Comparison of ENCODE assay signal across 28 cellular contexts in genomic region chr13:89763011-89763410, GRCh38.
DNase-seq lines count a peak whose midpoint lies in the region; ATAC-seq, FAIRE-seq and TF ChIP-seq lines count a peak whose summit lies in the region.
"Had no signal": no experiment of that assay in that cellular context is flagged by ENCODE, and none has a peak within 500 bp of the region (broad histone marks: within the 10 kb centered on the region; RNA-seq: fewer than 3 reads in every experiment).

No MANE protein-coding gene starts in this region.

- H3K4me1 Mint-ChIP-seq in astrocyte (ENCODE audit: low read depth, unreplicated experiment): no peaks in the 10 kb centered on the region
- H3K4me1 Mint-ChIP-seq: CD4-positive, alpha-beta memory T cell had no signal

- H2AFZ ChIP-seq in PC-3 (ENCODE audit: low read length) (no peak overlapping the region), astrocyte (ENCODE audit: low read depth, low read length) (no peak overlapping the region)
- H2AFZ ChIP-seq: PC-9 had no signal

- H3K27me3 ChIP-seq in PC-3 (ENCODE audit: low read length) (no peaks in the 10 kb centered on the region), astrocyte (ENCODE audit: insufficient read depth, low read length) (no peaks in the 10 kb centered on the region)

- H4K20me1 ChIP-seq in PC-3 (ENCODE audit: low read length) (no peaks in the 10 kb centered on the region), astrocyte (ENCODE audit: insufficient read depth, low read length) (no peaks in the 10 kb centered on the region)

- no peaks in the 10 kb centered on the region for H3K27me3 Mint-ChIP-seq in astrocyte (ENCODE audit: low read depth, unreplicated experiment)
- H3K27me3 Mint-ChIP-seq: CD4-positive, alpha-beta memory T cell had no signal

- DNase-seq in PC-3 (peak; percentile 35), astrocyte (ENCODE audit: low read depth) (peak; percentile 40), epithelial cell of esophagus (ENCODE audit: low read depth) (peak; percentile 62), kidney tubule cell (ENCODE audit: low spot score) (peak; percentile 4), NCI-H1694 treated with DMSO at 0.1 percent for 48 hours (lab: John Stamatoyannopoulos, UW) (no peak), NCI-H748 (lab: John Stamatoyannopoulos, UW; ENCODE audit: unreplicated experiment) (no peak), NCI-H128 (lab: John Stamatoyannopoulos, UW; ENCODE audit: unreplicated experiment) (no peak)
- no peak for DNase-seq in effector CD4-positive, alpha-beta T cell
- DNase-seq: C1 segment of cervical spinal cord; Caco-2; CD4-positive, alpha-beta memory T cell; DMS79; EL; GF-D8; NCI-H1092; NCI-H1436; NCI-H187 treated with DMSO at 0.1 percent for 48 hours; NCI-H2171 treated with DMSO at 0.1 percent for 48 hours; NCI-H524; NCI-H774; NK-92 treated with Interleukin-12 subunit alpha and Interleukin-12 subunit beta, amount 100 ng/mL, for 24 hours; PC-9; RPMI8226; SHP77 treated with DMSO at 0.1 percent for 48 hours had no signal

- no peaks in the 10 kb centered on the region for H3K9me3 Mint-ChIP-seq in astrocyte (ENCODE audit: unreplicated experiment)

- no peaks in the 10 kb centered on the region for H3K79me2 ChIP-seq in PC-3 (ENCODE audit: low read length)
- H3K79me2 ChIP-seq in astrocyte (ENCODE audit: insufficient read depth, low read length): no peaks in the 10 kb centered on the region

- no peak overlapping the region for H3K4me3 Mint-ChIP-seq in astrocyte (ENCODE audit: unreplicated experiment)
- H3K4me3 Mint-ChIP-seq: CD4-positive, alpha-beta memory T cell had no signal

- POLR2A ChIA-PET in PC-3 (lab: Charles Lee; ENCODE audit: unreplicated experiment): no interaction called here

- peaks cover 8% of the 10 kb centered on the region for H3K4me1 ChIP-seq in PC-3 (ENCODE audit: insufficient read depth, low read length)
- peaks cover 4% of the 10 kb centered on the region for H3K4me1 ChIP-seq in astrocyte (ENCODE audit: insufficient read depth, low read length)
- H3K4me1 ChIP-seq: Caco-2 had no signal

- no peak for FAIRE-seq in astrocyte (lab: Jason Lieb, UNC)
- FAIRE-seq: GM12891, H1 had no signal

- no peak overlapping the region for H3K4me3 ChIP-seq in PC-3 (ENCODE audit: low read length)
- no peak overlapping the region for H3K4me3 ChIP-seq in astrocyte (ENCODE audit: insufficient read depth, low read depth, low read length)
- no peak overlapping the region for H3K4me3 ChIP-seq in epithelial cell of esophagus (ENCODE audit: low read length)
- H3K4me3 ChIP-seq: PC-9, SK-N-MC had no signal

- no peak overlapping the region for H3K27ac ChIP-seq in PC-3 (ENCODE audit: low read length)
- no peak overlapping the region for H3K27ac ChIP-seq in astrocyte (ENCODE audit: low read depth, low read length)
- H3K27ac ChIP-seq: PC-9, SK-N-MC had no signal

- H3K9me2 ChIP-seq in PC-3 (replicated peaks; ENCODE audit: low read length): no peaks in the 10 kb centered on the region

- H3K9me3 ChIP-seq in PC-3 (ENCODE audit: low read length): no peaks in the 10 kb centered on the region
- H3K9me3 ChIP-seq in astrocyte (ENCODE audit: insufficient read depth, low read depth, low read length): no peaks in the 10 kb centered on the region
- H3K9me3 ChIP-seq: Caco-2 had no signal

- no peaks in the 10 kb centered on the region for H3F3A ChIP-seq in PC-3 (ENCODE audit: low read length, unreplicated experiment)

- H3K27ac Mint-ChIP-seq in astrocyte (ENCODE audit: unreplicated experiment): no peak overlapping the region
- H3K27ac Mint-ChIP-seq: CD4-positive, alpha-beta memory T cell had no signal

- H3K36me3 ChIP-seq in PC-3 (ENCODE audit: low read depth, low read length) (no peaks in the 10 kb centered on the region), astrocyte (ENCODE audit: insufficient read depth, low read length) (no peaks in the 10 kb centered on the region)

- TF ChIP-seq CTCF in PC-3 (conservative IDR thresholded peaks at IDR 0.05; ENCODE audit: low read depth, low read length): no peak
- TF ChIP-seq CTCF in astrocyte (IDR thresholded peaks at IDR 0.05; ENCODE audit: insufficient read depth, low read depth, low read length): no peak
- TF ChIP-seq CTCF in epithelial cell of esophagus (IDR thresholded peaks at IDR 0.05; ENCODE audit: insufficient read depth, low read depth, low read length, missing control alignments): no peak

- H3K9ac ChIP-seq in PC-3 (ENCODE audit: low read length) (no peak overlapping the region), astrocyte (ENCODE audit: low read length) (no peak overlapping the region)

- CTCF ChIA-PET in PC-3 (lab: Charles Lee): no interaction called here

- intact Hi-C loops in PC-3 (cut with micrococcal nuclease): no loop called here

- BruUV-seq in PC-3 (replicated peaks; lab: Mats Ljungman, UMichigan): no TSS peak

- peak overlapping the region; percentile 35 for H3K4me2 ChIP-seq in PC-3 (ENCODE audit: low read length)
- H3K4me2 ChIP-seq in astrocyte (ENCODE audit: low read length): no peak overlapping the region
- H3K4me2 ChIP-seq: PC-9 had no signal

- ATAC-seq in PC-3: no peak; the same call in 1 of the 2 replicates
- ATAC-seq: HCT116 had no signal

- H3K36me3 Mint-ChIP-seq in astrocyte (ENCODE audit: low read depth, unreplicated experiment): no peaks in the 10 kb centered on the region
- H3K36me3 Mint-ChIP-seq: CD4-positive, alpha-beta memory T cell had no signal

Comparison
In these comparisons a context has a peak if more than half of its experiments do, and no peak if none do; other contexts are left out.
1. DNase-seq: peak in PC-3 (single experiment), astrocyte (single experiment), epithelial cell of esophagus (single experiment) and kidney tubule cell (single experiment); none in NCI-H1694 treated with DMSO at 0.1 percent for 48 hours (single experiment), NCI-H748 (single experiment), effector CD4-positive, alpha-beta T cell (single experiment) and NCI-H128 (single experiment).